In the genomic region with DNA sequence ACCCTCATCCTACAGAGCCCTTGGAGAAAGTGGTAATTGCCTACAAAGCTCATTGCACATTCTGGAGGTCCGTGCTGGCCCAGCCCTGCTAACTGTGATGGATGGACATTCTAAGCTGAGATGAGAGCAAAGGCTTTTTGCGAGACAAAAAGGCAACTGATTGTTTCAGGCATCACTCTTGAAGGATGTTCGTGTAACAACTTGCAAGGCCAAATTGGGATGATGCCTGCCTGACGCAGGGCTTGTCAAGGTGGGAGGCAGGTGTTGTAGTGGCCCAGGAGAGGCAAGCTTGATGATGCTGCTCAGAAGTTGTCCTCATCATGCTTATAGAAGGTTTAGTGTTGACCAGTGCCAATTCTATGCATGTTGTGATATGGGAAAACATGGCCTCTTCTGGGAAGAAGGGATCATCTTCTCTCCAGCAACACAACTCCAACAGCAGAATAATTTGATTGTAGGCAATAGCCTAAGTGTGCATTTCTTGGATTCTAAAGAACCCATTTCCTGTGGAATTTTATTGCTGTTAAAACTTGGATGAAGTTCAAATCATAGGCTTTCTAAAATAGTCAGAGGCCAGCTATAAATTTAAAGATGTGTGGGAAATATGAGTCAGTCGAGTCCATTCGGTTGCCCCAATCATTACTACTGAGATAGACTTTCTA, we compare ENCODE assay signal across 1 cellular context.
TF ChIP-seq lines count a peak whose summit lies in the region.

No MANE protein-coding gene starts in this region.

TF ChIP-seq in GM12878, 131 proteins besides CTCF, POLR2A, EP300 and RAD21 (continued from another document):
- TF ChIP-seq, protein P1, sequence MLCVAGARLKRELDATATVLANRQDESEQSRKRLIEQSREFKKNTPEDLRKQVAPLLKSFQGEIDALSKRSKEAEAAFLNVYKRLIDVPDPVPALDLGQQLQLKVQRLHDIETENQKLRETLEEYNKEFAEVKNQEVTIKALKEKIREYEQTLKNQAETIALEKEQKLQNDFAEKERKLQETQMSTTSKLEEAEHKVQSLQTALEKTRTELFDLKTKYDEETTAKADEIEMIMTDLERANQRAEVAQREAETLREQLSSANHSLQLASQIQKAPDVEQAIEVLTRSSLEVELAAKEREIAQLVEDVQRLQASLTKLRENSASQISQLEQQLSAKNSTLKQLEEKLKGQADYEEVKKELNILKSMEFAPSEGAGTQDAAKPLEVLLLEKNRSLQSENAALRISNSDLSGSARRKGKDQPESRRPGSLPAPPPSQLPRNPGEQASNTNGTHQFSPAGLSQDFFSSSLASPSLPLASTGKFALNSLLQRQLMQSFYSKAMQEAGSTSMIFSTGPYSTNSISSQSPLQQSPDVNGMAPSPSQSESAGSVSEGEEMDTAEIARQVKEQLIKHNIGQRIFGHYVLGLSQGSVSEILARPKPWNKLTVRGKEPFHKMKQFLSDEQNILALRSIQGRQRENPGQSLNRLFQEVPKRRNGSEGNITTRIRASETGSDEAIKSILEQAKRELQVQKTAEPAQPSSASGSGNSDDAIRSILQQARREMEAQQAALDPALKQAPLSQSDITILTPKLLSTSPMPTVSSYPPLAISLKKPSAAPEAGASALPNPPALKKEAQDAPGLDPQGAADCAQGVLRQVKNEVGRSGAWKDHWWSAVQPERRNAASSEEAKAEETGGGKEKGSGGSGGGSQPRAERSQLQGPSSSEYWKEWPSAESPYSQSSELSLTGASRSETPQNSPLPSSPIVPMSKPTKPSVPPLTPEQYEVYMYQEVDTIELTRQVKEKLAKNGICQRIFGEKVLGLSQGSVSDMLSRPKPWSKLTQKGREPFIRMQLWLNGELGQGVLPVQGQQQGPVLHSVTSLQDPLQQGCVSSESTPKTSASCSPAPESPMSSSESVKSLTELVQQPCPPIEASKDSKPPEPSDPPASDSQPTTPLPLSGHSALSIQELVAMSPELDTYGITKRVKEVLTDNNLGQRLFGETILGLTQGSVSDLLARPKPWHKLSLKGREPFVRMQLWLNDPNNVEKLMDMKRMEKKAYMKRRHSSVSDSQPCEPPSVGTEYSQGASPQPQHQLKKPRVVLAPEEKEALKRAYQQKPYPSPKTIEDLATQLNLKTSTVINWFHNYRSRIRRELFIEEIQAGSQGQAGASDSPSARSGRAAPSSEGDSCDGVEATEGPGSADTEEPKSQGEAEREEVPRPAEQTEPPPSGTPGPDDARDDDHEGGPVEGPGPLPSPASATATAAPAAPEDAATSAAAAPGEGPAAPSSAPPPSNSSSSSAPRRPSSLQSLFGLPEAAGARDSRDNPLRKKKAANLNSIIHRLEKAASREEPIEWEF (IDR thresholded peaks at IDR 0.05; ENCODE audit: insufficient replicate concordance, low read depth, low read length): no peak
- TF ChIP-seq YY1 (IDR thresholded peaks at IDR 0.05; ENCODE audit: low read depth, low read length): 0 out of 2 replicates have a peak, but pooled peaks have one; percentile 11
- TF ChIP-seq STAT1 (conservative IDR thresholded peaks at IDR 0.05): no peak
- TF ChIP-seq SREBF2 (IDR thresholded peaks at IDR 0.05; ENCODE audit: low read length): no peak
- no peak for TF ChIP-seq POLR2AphosphoS5 (IDR thresholded peaks at IDR 0.05; ENCODE audit: low read length)
- TF ChIP-seq, protein P2, sequence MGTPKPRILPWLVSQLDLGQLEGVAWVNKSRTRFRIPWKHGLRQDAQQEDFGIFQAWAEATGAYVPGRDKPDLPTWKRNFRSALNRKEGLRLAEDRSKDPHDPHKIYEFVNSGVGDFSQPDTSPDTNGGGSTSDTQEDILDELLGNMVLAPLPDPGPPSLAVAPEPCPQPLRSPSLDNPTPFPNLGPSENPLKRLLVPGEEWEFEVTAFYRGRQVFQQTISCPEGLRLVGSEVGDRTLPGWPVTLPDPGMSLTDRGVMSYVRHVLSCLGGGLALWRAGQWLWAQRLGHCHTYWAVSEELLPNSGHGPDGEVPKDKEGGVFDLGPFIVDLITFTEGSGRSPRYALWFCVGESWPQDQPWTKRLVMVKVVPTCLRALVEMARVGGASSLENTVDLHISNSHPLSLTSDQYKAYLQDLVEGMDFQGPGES (IDR thresholded peaks at IDR 0.05): no peak
- TF ChIP-seq SKIL (IDR thresholded peaks at IDR 0.05; ENCODE audit: low read depth, poor library complexity, severe bottlenecking): no peak
- TF ChIP-seq CBFB (IDR thresholded peaks at IDR 0.05; ENCODE audit: low read depth): no peak
- TF ChIP-seq EZH2 (IDR thresholded peaks at IDR 0.05; ENCODE audit: borderline replicate concordance, control insufficient read depth, low read depth, low read length): no peak
- TF ChIP-seq ZBED1 (IDR thresholded peaks at IDR 0.05; ENCODE audit: borderline replicate concordance): no peak
- TF ChIP-seq SREBF1 (IDR thresholded peaks at IDR 0.05; ENCODE audit: low read length): no peak
- TF ChIP-seq SMARCA5 (IDR thresholded peaks at IDR 0.05): peak; percentile 78
- no peak for TF ChIP-seq WRNIP1 (IDR thresholded peaks at IDR 0.05; ENCODE audit: borderline replicate concordance, low read depth, low read length)
- TF ChIP-seq DPF2 (IDR thresholded peaks at IDR 0.05): no peak
- peak; percentile 30 for TF ChIP-seq KLF5 (IDR thresholded peaks at IDR 0.05; ENCODE audit: partially characterized antibody)
- TF ChIP-seq SUZ12 (IDR thresholded peaks at IDR 0.05; ENCODE audit: unreplicated experiment): no peak
- no peak for TF ChIP-seq SPI1 (IDR thresholded peaks at IDR 0.05; ENCODE audit: borderline replicate concordance, insufficient read depth, low read depth, low read length)
- no peak for TF ChIP-seq MXI1 (IDR thresholded peaks at IDR 0.05; ENCODE audit: low read depth, low read length)
- TF ChIP-seq NR2F1 (conservative IDR thresholded peaks at IDR 0.05): no peak
- 0 out of 2 replicates have a peak, but pooled peaks have one; percentile 11 for TF ChIP-seq NRF1 (conservative IDR thresholded peaks at IDR 0.05; ENCODE audit: low read depth, low read length)
- TF ChIP-seq HDAC2 (IDR thresholded peaks at IDR 0.05): no peak
- TF ChIP-seq STAT3 (IDR thresholded peaks at IDR 0.05; ENCODE audit: low read depth, low read length): no peak; the same call in 1 of the 2 replicates
- no peak for TF ChIP-seq TBL1XR1 (IDR thresholded peaks at IDR 0.05; ENCODE audit: low read depth, low read length)
- TF ChIP-seq RCOR1 (conservative IDR thresholded peaks at IDR 0.05; ENCODE audit: low read depth, low read length): no peak
- peak; percentile 55 for TF ChIP-seq IKZF1 (conservative IDR thresholded peaks at IDR 0.05)
- TF ChIP-seq, protein P3, sequence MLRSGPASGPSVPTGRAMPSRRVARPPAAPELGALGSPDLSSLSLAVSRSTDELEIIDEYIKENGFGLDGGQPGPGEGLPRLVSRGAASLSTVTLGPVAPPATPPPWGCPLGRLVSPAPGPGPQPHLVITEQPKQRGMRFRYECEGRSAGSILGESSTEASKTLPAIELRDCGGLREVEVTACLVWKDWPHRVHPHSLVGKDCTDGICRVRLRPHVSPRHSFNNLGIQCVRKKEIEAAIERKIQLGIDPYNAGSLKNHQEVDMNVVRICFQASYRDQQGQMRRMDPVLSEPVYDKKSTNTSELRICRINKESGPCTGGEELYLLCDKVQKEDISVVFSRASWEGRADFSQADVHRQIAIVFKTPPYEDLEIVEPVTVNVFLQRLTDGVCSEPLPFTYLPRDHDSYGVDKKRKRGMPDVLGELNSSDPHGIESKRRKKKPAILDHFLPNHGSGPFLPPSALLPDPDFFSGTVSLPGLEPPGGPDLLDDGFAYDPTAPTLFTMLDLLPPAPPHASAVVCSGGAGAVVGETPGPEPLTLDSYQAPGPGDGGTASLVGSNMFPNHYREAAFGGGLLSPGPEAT (IDR thresholded peaks at IDR 0.05; ENCODE audit: low read depth): no peak
- TF ChIP-seq JUND (IDR thresholded peaks at IDR 0.05; ENCODE audit: low read depth, low read length): no peak
- no peak for TF ChIP-seq GABPA (IDR thresholded peaks at IDR 0.05; ENCODE audit: low read depth)
- TF ChIP-seq, protein P4, sequence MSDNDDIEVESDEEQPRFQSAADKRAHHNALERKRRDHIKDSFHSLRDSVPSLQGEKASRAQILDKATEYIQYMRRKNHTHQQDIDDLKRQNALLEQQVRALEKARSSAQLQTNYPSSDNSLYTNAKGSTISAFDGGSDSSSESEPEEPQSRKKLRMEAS (IDR thresholded peaks at IDR 0.05; ENCODE audit: low read depth, low read length): no peak
- TF ChIP-seq, protein P5, sequence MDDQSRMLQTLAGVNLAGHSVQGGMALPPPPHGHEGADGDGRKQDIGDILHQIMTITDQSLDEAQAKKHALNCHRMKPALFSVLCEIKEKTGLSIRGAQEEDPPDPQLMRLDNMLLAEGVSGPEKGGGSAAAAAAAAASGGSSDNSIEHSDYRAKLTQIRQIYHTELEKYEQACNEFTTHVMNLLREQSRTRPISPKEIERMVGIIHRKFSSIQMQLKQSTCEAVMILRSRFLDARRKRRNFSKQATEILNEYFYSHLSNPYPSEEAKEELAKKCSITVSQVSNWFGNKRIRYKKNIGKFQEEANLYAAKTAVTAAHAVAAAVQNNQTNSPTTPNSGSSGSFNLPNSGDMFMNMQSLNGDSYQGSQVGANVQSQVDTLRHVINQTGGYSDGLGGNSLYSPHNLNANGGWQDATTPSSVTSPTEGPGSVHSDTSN (IDR thresholded peaks at IDR 0.05; ENCODE audit: insufficient replicate concordance, low read depth, low read length): no peak
- no peak for TF ChIP-seq MYB (IDR thresholded peaks at IDR 0.05; ENCODE audit: borderline replicate concordance, low read depth, low read length)
- no peak for TF ChIP-seq NFIC (IDR thresholded peaks at IDR 0.05; ENCODE audit: low read depth, low read length)
- no peak for TF ChIP-seq ZNF274 (IDR thresholded peaks at IDR 0.05; ENCODE audit: insufficient read depth, insufficient read length)
- no peak for TF ChIP-seq YBX1 (IDR thresholded peaks at IDR 0.05)
- no peak for TF ChIP-seq KDM1A (IDR thresholded peaks at IDR 0.05; ENCODE audit: borderline replicate concordance)
- TF ChIP-seq PML (IDR thresholded peaks at IDR 0.05; ENCODE audit: low read length): no peak
- TF ChIP-seq CREM (IDR thresholded peaks at IDR 0.05; ENCODE audit: low read depth): 0 out of 2 replicates have a peak, but pooled peaks have one; percentile 15
- no peak for TF ChIP-seq TCF7 (IDR thresholded peaks at IDR 0.05; ENCODE audit: borderline replicate concordance)
- no peak for TF ChIP-seq RUNX3 (IDR thresholded peaks at IDR 0.05; ENCODE audit: low read length)
- TF ChIP-seq KAT2A (conservative IDR thresholded peaks at IDR 0.05; ENCODE audit: control insufficient read depth, low read depth, low read length): no peak
- no peak for TF ChIP-seq HDGF (IDR thresholded peaks at IDR 0.05)
- TF ChIP-seq IRF4 (IDR thresholded peaks at IDR 0.05; ENCODE audit: low read depth, low read length): no peak
- no peak for TF ChIP-seq SP1 (IDR thresholded peaks at IDR 0.05; ENCODE audit: low read depth, low read length)
- TF ChIP-seq, protein P6, sequence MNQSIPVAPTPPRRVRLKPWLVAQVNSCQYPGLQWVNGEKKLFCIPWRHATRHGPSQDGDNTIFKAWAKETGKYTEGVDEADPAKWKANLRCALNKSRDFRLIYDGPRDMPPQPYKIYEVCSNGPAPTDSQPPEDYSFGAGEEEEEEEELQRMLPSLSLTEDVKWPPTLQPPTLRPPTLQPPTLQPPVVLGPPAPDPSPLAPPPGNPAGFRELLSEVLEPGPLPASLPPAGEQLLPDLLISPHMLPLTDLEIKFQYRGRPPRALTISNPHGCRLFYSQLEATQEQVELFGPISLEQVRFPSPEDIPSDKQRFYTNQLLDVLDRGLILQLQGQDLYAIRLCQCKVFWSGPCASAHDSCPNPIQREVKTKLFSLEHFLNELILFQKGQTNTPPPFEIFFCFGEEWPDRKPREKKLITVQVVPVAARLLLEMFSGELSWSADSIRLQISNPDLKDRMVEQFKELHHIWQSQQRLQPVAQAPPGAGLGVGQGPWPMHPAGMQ (IDR thresholded peaks at IDR 0.05; ENCODE audit: borderline replicate concordance): no peak
